1 cellular context compared by ENCODE assay signal in the genomic region with DNA sequence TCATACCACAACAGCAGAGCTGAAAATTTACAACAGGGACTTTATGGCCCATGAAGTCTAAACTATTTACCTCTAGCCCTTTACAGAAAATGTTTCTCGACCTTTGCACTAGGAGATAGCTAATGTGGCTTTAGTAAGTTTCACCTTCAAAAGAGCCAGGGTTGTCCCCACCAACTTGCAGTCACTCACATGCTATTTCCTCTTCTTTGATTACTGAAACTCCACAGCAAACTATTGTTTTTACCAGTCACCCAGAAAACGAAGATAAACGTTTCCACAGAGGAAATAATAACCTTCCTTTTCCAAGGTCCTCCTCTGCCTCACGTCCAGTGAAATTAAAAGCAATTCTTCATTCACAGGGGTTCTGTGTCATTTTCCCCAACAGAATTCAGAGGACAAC.
TF ChIP-seq lines count a peak whose summit lies in the region.

No MANE protein-coding gene starts in this region.

TF ChIP-seq in WTC11, 78 proteins besides CTCF, POLR2A, EP300 and RAD21 (continued from another document):
- TF ChIP-seq, protein P1, sequence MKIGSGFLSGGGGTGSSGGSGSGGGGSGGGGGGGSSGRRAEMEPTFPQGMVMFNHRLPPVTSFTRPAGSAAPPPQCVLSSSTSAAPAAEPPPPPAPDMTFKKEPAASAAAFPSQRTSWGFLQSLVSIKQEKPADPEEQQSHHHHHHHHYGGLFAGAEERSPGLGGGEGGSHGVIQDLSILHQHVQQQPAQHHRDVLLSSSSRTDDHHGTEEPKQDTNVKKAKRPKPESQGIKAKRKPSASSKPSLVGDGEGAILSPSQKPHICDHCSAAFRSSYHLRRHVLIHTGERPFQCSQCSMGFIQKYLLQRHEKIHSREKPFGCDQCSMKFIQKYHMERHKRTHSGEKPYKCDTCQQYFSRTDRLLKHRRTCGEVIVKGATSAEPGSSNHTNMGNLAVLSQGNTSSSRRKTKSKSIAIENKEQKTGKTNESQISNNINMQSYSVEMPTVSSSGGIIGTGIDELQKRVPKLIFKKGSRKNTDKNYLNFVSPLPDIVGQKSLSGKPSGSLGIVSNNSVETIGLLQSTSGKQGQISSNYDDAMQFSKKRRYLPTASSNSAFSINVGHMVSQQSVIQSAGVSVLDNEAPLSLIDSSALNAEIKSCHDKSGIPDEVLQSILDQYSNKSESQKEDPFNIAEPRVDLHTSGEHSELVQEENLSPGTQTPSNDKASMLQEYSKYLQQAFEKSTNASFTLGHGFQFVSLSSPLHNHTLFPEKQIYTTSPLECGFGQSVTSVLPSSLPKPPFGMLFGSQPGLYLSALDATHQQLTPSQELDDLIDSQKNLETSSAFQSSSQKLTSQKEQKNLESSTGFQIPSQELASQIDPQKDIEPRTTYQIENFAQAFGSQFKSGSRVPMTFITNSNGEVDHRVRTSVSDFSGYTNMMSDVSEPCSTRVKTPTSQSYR (CRISPR knock-in tag; IDR thresholded peaks at IDR 0.05), result no peak
- TF ChIP-seq GABPB1 (CRISPR knock-in tag; IDR thresholded peaks at IDR 0.05) (no peak), MXD4 (CRISPR knock-in tag; IDR thresholded peaks at IDR 0.05; ENCODE audit: borderline replicate concordance) (no peak), NR3C1 (CRISPR knock-in tag; conservative IDR thresholded peaks at IDR 0.05; ENCODE audit: low read depth) (no peak), KAT7 (CRISPR knock-in tag; IDR thresholded peaks at IDR 0.05; ENCODE audit: borderline replicate concordance) (no peak), AFF4 (CRISPR knock-in tag; IDR thresholded peaks at IDR 0.05; ENCODE audit: borderline replicate concordance) (no peak), ATF1 (CRISPR knock-in tag; IDR thresholded peaks at IDR 0.05) (no peak), TCF7 (CRISPR knock-in tag; IDR thresholded peaks at IDR 0.05; ENCODE audit: low read depth) (no peak), FOXP4 (CRISPR knock-in tag; IDR thresholded peaks at IDR 0.05) (no peak), IRF2 (CRISPR knock-in tag; IDR thresholded peaks at IDR 0.05; ENCODE audit: borderline replicate concordance, low read depth) (no peak)
- TF ChIP-seq, protein P2, sequence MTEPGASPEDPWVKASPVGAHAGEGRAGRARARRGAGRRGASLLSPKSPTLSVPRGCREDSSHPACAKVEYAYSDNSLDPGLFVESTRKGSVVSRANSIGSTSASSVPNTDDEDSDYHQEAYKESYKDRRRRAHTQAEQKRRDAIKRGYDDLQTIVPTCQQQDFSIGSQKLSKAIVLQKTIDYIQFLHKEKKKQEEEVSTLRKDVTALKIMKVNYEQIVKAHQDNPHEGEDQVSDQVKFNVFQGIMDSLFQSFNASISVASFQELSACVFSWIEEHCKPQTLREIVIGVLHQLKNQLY (CRISPR knock-in tag; IDR thresholded peaks at IDR 0.05), result no peak
